ENCODE assay signal across 11 cellular contexts in the genomic region with DNA sequence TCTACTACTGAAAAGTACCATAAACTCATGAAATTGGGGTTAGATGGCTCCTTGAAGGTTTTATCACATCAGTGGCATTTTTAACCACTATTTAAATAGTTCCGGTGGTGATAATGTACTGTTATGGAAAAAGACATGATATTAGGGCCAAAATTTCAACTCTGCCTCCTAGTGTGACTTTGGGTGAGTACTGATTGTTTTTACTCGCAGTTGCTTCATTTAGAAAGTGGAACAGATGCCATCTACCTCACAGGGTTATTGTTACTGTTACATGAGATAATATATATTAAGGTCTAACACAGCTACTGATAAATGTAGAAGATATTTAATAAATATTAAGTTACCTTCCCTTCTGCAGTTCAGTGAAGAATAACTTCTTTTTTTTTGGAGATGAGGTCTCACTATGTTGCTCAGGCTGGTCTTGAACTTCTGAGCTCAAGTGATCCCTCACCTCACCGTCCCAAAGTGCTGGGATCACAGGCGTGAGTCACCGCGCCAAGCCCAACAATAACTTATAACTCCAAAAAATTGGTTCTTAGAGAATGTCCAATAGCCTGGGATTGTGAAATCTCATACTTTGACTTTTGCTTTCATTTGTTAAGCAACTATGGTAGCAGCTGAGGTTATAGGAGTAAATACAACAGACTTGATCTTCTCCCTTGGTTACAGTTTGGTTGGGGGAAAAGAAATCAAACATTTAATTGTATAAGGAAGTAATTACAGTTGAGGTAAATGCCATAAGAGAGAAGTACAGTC. TPM values are rescaled to one million over a fixed set of nuclear protein-coding genes. Genes with fewer than 3 reads are reported as not detected.
DNase-seq lines count a peak whose midpoint lies in the region; ATAC-seq and TF ChIP-seq lines count a peak whose summit lies in the region.
"Had no signal": no experiment of that assay in that cellular context is flagged by ENCODE, and none has a peak within 500 bp of the region (broad histone marks: within the 10 kb centered on the region; RNA-seq: fewer than 3 reads in every experiment).

No MANE protein-coding gene starts in this region.

- TF ChIP-seq POLR2A in upper lobe of left lung (IDR thresholded peaks at IDR 0.05): no peak

- TF ChIP-seq EP300 in upper lobe of left lung (IDR thresholded peaks at IDR 0.05): no peak

- no peak for DNase-seq in activated T-cell treated with anti-CD3 and anti-CD28 coated beads, Interleukin-2, amount 50 U/mL, for 24 hours
- no peak for DNase-seq in activated T-cell treated with anti-CD3 and anti-CD28 coated beads, Interleukin-2, amount 50 U/mL, for 1 hour
- DNase-seq in activated naive CD8-positive, alpha-beta T cell treated with anti-CD3 and anti-CD28 coated beads, Interleukin-2, amount 50 U/mL, for 24 hours: no peak
- DNase-seq in left lung: peak in 1 of 2 donors; percentile 60
- DNase-seq in upper lobe of left lung: peak in 1 of 2 donors; percentile 65
- no peak for DNase-seq in foreskin melanocyte
- no peak for DNase-seq in cerebellum (ENCODE audit: low spot score)
- DNase-seq in activated CD8-positive, alpha-beta memory T cell treated with anti-CD3 and anti-CD28 coated beads for 24 hours: no peak
- DNase-seq: activated CD4-positive, alpha-beta T cell treated with anti-CD3 and anti-CD28 coated beads, Interleukin-2, amount 50 U/mL, for 1 hour; NCI-H1436 had no signal

- H3K36me3 Mint-ChIP-seq in activated T-cell treated with anti-CD3 and anti-CD28 coated beads, Interleukin-2, amount 50 U/mL, for 24 hours (ENCODE audit: low read depth): no peaks in the 10 kb centered on the region
- H3K36me3 Mint-ChIP-seq in activated naive CD8-positive, alpha-beta T cell treated with anti-CD3 and anti-CD28 coated beads, Interleukin-2, amount 50 U/mL, for 24 hours (ENCODE audit: low read depth): peaks cover 6% of the 10 kb centered on the region

- H3K27ac Mint-ChIP-seq in activated T-cell treated with anti-CD3 and anti-CD28 coated beads, Interleukin-2, amount 50 U/mL, for 24 hours: peak overlapping the region; percentile 6
- no peak overlapping the region for H3K27ac Mint-ChIP-seq in activated naive CD8-positive, alpha-beta T cell treated with anti-CD3 and anti-CD28 coated beads, Interleukin-2, amount 50 U/mL, for 24 hours

- H3K27me3 Mint-ChIP-seq in activated T-cell treated with anti-CD3 and anti-CD28 coated beads, Interleukin-2, amount 50 U/mL, for 24 hours: no peaks in the 10 kb centered on the region
- H3K27me3 Mint-ChIP-seq in activated naive CD8-positive, alpha-beta T cell treated with anti-CD3 and anti-CD28 coated beads, Interleukin-2, amount 50 U/mL, for 24 hours: no peaks in the 10 kb centered on the region

- H3K4me3 ChIP-seq in left lung (no peak overlapping the region), upper lobe of left lung (no peak overlapping the region)

- no peaks in the 10 kb centered on the region for H3K36me3 ChIP-seq in left lung
- H3K36me3 ChIP-seq in upper lobe of left lung: no peaks in the 10 kb centered on the region

- TF ChIP-seq CTCF in left lung (IDR thresholded peaks at IDR 0.05) (no peak), upper lobe of left lung (IDR thresholded peaks at IDR 0.05) (no peak)

- peak overlapping the region; percentile 51 to 84 for H3K27ac ChIP-seq in left lung
- H3K27ac ChIP-seq in upper lobe of left lung: peak overlapping the region; percentile 74 to 81 (median 78)
- H3K27ac ChIP-seq: C4-2B had no signal

- H3K9me3 ChIP-seq in left lung: no peaks in the 10 kb centered on the region
- no peaks in the 10 kb centered on the region for H3K9me3 ChIP-seq in upper lobe of left lung

- no peaks in the 10 kb centered on the region for H3K9me3 Mint-ChIP-seq in activated T-cell treated with anti-CD3 and anti-CD28 coated beads, Interleukin-2, amount 50 U/mL, for 24 hours
- no peaks in the 10 kb centered on the region for H3K9me3 Mint-ChIP-seq in activated naive CD8-positive, alpha-beta T cell treated with anti-CD3 and anti-CD28 coated beads, Interleukin-2, amount 50 U/mL, for 24 hours

- H3K4me1 ChIP-seq in left lung (peaks cover 30 to 68% of the 10 kb centered on the region in 2 donors), upper lobe of left lung (peaks cover 50 to 65% (median 52%) of the 10 kb centered on the region in 4 donors)

- H3K27me3 ChIP-seq in left lung (no peaks in the 10 kb centered on the region), upper lobe of left lung (no peaks in the 10 kb centered on the region)

- 69 to 72% methylated on average over 6 of the region's 6 CpGs for WGBS in upper lobe of left lung, 2 donors

- intact Hi-C loops in left lung (cut with DNase I): no loop called here

- peak; percentile 28 for ATAC-seq in activated naive CD8-positive, alpha-beta T cell treated with anti-CD3 and anti-CD28 coated beads, Interleukin-2, amount 50 U/mL, for 24 hours
- ATAC-seq in left lung (peak; percentile 72), upper lobe of left lung (ENCODE audit: low FRiP score in 2 of 2) (peak; percentile 67 to 79)

- peaks cover 58% of the 10 kb centered on the region for H3K4me1 Mint-ChIP-seq in activated T-cell treated with anti-CD3 and anti-CD28 coated beads, Interleukin-2, amount 50 U/mL, for 24 hours (ENCODE audit: low read depth)
- H3K4me1 Mint-ChIP-seq in activated naive CD8-positive, alpha-beta T cell treated with anti-CD3 and anti-CD28 coated beads, Interleukin-2, amount 50 U/mL, for 24 hours: peaks cover 56% of the 10 kb centered on the region

- H3K4me3 Mint-ChIP-seq in activated T-cell treated with anti-CD3 and anti-CD28 coated beads, Interleukin-2, amount 50 U/mL, for 24 hours: no peak overlapping the region
- H3K4me3 Mint-ChIP-seq in activated naive CD8-positive, alpha-beta T cell treated with anti-CD3 and anti-CD28 coated beads, Interleukin-2, amount 50 U/mL, for 24 hours: no peak overlapping the region

RNA-seq across cellular contexts. Expression of a gene that starts 48.3 kb away (rescaled TPM):
- total RNA-seq in left lung (10 to 100 TPM; 56.1 to 68.1 TPM), upper lobe of left lung (10 to 100 TPM; 54.9 to 89.1 (median 75.2) TPM), cerebellum (46.9 TPM)
